Comparison of ENCODE assay signal across 8 cellular contexts in genomic region chr5:54867310-54867944, GRCh38.
DNase-seq lines count a peak whose midpoint lies in the region; ATAC-seq, FAIRE-seq and TF ChIP-seq lines count a peak whose summit lies in the region.

No MANE protein-coding gene starts in this region.

- no peaks in the 10 kb centered on the region for H4K20me1 ChIP-seq in endothelial cell of umbilical vein (replicated peaks; ENCODE audit: control insufficient read depth, extremely low read depth, insufficient read depth, low read length)

- H3K9me3 ChIP-seq in endothelial cell of umbilical vein (replicated peaks; ENCODE audit: control insufficient read depth, insufficient read depth, low read length) = no peaks in the 10 kb centered on the region

- H2AFZ ChIP-seq in endothelial cell of umbilical vein (ENCODE audit: low read depth, low read length) = peak overlapping the region; percentile 90

- H3K27ac ChIP-seq in endothelial cell of umbilical vein (ENCODE audit: insufficient read depth, low read depth, low read length) = no peak overlapping the region

- peak; percentile 55 for TF ChIP-seq CTCF in D721Med (IDR thresholded peaks at IDR 0.05; ENCODE audit: insufficient read depth, missing control alignments)
- TF ChIP-seq CTCF in endothelial cell of umbilical vein (IDR thresholded peaks at IDR 0.05; ENCODE audit: extremely low read depth in 1 of 2, insufficient read depth in 1 of 2, low read depth in 1 of 2, low read length in 2 of 2) = peak; percentile 37 to 40

- H3K9me1 ChIP-seq in endothelial cell of umbilical vein (replicated peaks; ENCODE audit: control insufficient read depth, extremely low read depth, insufficient read depth, low read length) = no peaks in the 10 kb centered on the region

- CTCF ChIA-PET in endothelial cell of umbilical vein (lab: Charles Lee) = interaction anchor here (0.5 to 3.3 kb wide), 89 partner anchors 8 to 633 kb away, joined by 3 to 301 read pairs (median 4); partner anchors contain the start of genes ARL15, ESM1, GPX8 and SNX18

- no peak for TF ChIP-seq POLR2A in endothelial cell of umbilical vein (IDR thresholded peaks at IDR 0.05; ENCODE audit: low read depth, low read length)

- H3K4me3 ChIP-seq in endothelial cell of umbilical vein (replicated peaks in 1 of 3; ENCODE audit: insufficient read depth in 1 of 3, low read depth in 1 of 3, low read length in 3 of 3) = no peak overlapping the region

- no peak overlapping the region for H3K27ac Mint-ChIP-seq in natural killer cell treated with Interleukin-12 subunit alpha and Interleukin-12 subunit beta and Interleukin-15 and Interleukin-18, amount 100 ng/mL, for 72 hours

- H3K36me3 ChIP-seq in endothelial cell of umbilical vein (ENCODE audit: control insufficient read depth in 2 of 2, extremely low read depth in 1 of 2, insufficient read depth in 2 of 2, low read length in 2 of 2) = no peaks in the 10 kb centered on the region

- no peak overlapping the region for H3K9ac ChIP-seq in endothelial cell of umbilical vein (replicated peaks; ENCODE audit: extremely low read depth, insufficient read depth, low read length)

- H3K9me3 Mint-ChIP-seq in natural killer cell treated with Interleukin-12 subunit alpha and Interleukin-12 subunit beta and Interleukin-15 and Interleukin-18, amount 100 ng/mL, for 72 hours = no peaks in the 10 kb centered on the region

- no peaks in the 10 kb centered on the region for H3K79me2 ChIP-seq in endothelial cell of umbilical vein (ENCODE audit: control insufficient read depth, insufficient read depth, low read length)

- H3K4me1 Mint-ChIP-seq in natural killer cell treated with Interleukin-12 subunit alpha and Interleukin-12 subunit beta and Interleukin-15 and Interleukin-18, amount 100 ng/mL, for 72 hours (ENCODE audit: low read depth in 2 of 2) = peaks cover 11 to 25% of the 10 kb centered on the region in 2 donors

- ATAC-seq in natural killer cell treated with Interleukin-12 subunit alpha and Interleukin-12 subunit beta and Interleukin-15 and Interleukin-18, amount 100 ng/mL, for 72 hours = no peak
- no peak for ATAC-seq in HG03280 (IDR thresholded peaks at IDR 0.05; ENCODE audit: unreplicated experiment)

- no peaks in the 10 kb centered on the region for H3K36me3 Mint-ChIP-seq in natural killer cell treated with Interleukin-12 subunit alpha and Interleukin-12 subunit beta and Interleukin-15 and Interleukin-18, amount 100 ng/mL, for 72 hours

- no peaks in the 10 kb centered on the region for H3K4me1 ChIP-seq in endothelial cell of umbilical vein (ENCODE audit: control insufficient read depth, extremely low read depth, insufficient read depth, low read length)

- dilution Hi-C loops in endothelial cell of umbilical vein (cut with MboI; ENCODE audit: extremely low pct_ligation_motif_present, low sequenced_read_pairs) = no loop called here

- FAIRE-seq in D721Med (lab: Jason Lieb, UNC) = peak; percentile 73
- FAIRE-seq in endothelial cell of umbilical vein (lab: Jason Lieb, UNC) = peak; percentile 43

- DNase-seq in D721Med (ENCODE audit: insufficient read length, low spot score) (no peak), HuH-7 (ENCODE audit: low spot score) (peak; percentile 29), SHP77 treated with DMSO at 0.1 percent for 48 hours (lab: John Stamatoyannopoulos, UW) (peak; percentile 15), endothelial cell of umbilical vein (ENCODE audit: low read depth, low spot score) (peak; percentile 70), OCI-M2 (lab: John Stamatoyannopoulos, UW; ENCODE audit: unreplicated experiment) (no peak), mesenteric fat pad (ENCODE audit: low spot score) (no peak)
- DNase-seq in natural killer cell treated with Interleukin-12 subunit alpha and Interleukin-12 subunit beta and Interleukin-15 and Interleukin-18, amount 100 ng/mL, for 72 hours (ENCODE audit: low spot score) = no peak

- H3K4me2 ChIP-seq in endothelial cell of umbilical vein (ENCODE audit: insufficient read depth, low read length) = peak overlapping the region; percentile 53

- BruUV-seq in endothelial cell of umbilical vein (replicated peaks; lab: Mats Ljungman, UMichigan) = no TSS peak

- POLR2A ChIA-PET in endothelial cell of umbilical vein (lab: Charles Lee) = interaction anchor here (0.6 to 1.6 kb wide), 5 partner anchors 333 to 557 kb away, joined by 3 to 7 read pairs (median 3); partner anchors contain the start of genes ARL15 and SNX18

- H3K27me3 Mint-ChIP-seq in natural killer cell treated with Interleukin-12 subunit alpha and Interleukin-12 subunit beta and Interleukin-15 and Interleukin-18, amount 100 ng/mL, for 72 hours = peaks cover 15 to 38% of the 10 kb centered on the region in 2 donors

- peak overlapping the region; percentile 19 for H3K4me3 Mint-ChIP-seq in natural killer cell treated with Interleukin-12 subunit alpha and Interleukin-12 subunit beta and Interleukin-15 and Interleukin-18, amount 100 ng/mL, for 72 hours

- intact Hi-C loops in endothelial cell of umbilical vein (cut with micrococcal nuclease) = loop anchor here (1.0 kb wide), 3 partner anchors 22 to 424 kb away; partner anchors contain the start of gene SNX18

- H3K27me3 ChIP-seq in endothelial cell of umbilical vein (ENCODE audit: control insufficient read depth in 2 of 2, insufficient read depth in 2 of 2, low read length in 2 of 2) = peaks cover 0 to 4% of the 10 kb centered on the region in 2 experiments

TF ChIP-seq in endothelial cell of umbilical vein, 7 proteins besides CTCF, POLR2A, EP300 and RAD21:
- TF ChIP-seq JUN (IDR thresholded peaks at IDR 0.05; ENCODE audit: borderline replicate concordance, insufficient read depth, insufficient read length, low read depth) (no peak), EZH2 (IDR thresholded peaks at IDR 0.05; ENCODE audit: borderline replicate concordance, low read depth, low read length, severe bottlenecking) (no peak), FOS (IDR thresholded peaks at IDR 0.05; ENCODE audit: borderline replicate concordance, insufficient read depth, low read length) (no peak), MAX (IDR thresholded peaks at IDR 0.05; ENCODE audit: insufficient read depth, insufficient read length) (no peak), POLR2AphosphoS5 (IDR thresholded peaks at IDR 0.05; ENCODE audit: insufficient read depth, low read depth, low read length) (no peak), GATA2 (IDR thresholded peaks at IDR 0.05; ENCODE audit: insufficient read depth, insufficient read length, low read depth, low read length) (no peak), MYC (IDR thresholded peaks at IDR 0.05; ENCODE audit: low read depth, low read length) (no peak)

Comparison
In these comparisons a context has a peak if more than half of its experiments do, and no peak if none do; other contexts are left out.
1. DNase-seq: peak in HuH-7 (single experiment), SHP77 treated with DMSO at 0.1 percent for 48 hours (single experiment) and endothelial cell of umbilical vein (single experiment); none in D721Med (single experiment), natural killer cell treated with Interleukin-12 subunit alpha and Interleukin-12 subunit beta and Interleukin-15 and Interleukin-18, amount 100 ng/mL, for 72 hours (single experiment), OCI-M2 (single experiment) and mesenteric fat pad (single experiment).